In the genomic region with DNA sequence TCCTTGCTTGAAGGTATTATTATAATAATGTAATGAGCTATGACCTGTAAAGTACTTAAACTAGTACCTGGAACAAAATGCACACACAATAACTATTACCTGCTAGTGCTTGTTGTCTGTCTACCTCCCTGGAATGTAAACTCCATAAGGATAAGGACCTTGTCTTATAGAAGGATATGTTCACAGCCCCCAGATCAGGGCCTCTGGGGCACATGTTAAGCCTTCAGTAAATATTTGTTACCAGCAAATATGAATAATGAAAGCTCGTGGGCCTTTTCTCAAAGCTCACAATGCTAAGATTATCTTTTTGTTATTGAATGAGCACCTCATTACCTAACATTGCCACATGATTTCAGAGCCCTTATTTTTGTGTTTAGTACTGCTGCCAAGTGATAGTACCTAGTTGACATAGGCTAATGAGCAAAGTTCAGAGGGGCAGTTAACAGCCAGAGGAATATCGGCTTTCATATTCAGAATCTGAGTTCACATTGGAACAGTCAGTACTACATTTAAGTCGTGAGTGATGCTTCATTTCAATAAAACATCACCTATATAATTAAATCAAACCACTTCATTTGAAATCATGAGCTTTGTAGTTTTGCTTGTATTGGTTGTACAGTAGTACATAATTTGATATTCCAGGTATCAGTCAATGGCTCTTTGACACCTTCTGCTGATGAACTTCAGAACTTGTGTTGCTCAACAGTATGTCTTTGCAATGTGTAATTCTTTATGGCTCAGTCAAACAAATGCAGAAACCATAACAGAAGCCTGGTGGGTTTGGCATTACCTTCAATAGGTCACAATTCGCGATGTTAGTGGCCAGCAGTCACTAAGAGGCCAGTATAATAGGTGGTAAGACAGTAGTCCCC, we compare ENCODE assay signal across 1 cellular context.
TF ChIP-seq lines count a peak whose summit lies in the region.

No MANE protein-coding gene starts in this region.

TF ChIP-seq in HepG2, 621 proteins besides CTCF, POLR2A, EP300 and RAD21 (continued from another document and continues in another):
- TF ChIP-seq NCOR1 (IDR thresholded peaks at IDR 0.05; ENCODE audit: borderline replicate concordance, low read length) (peak; percentile 99), TGIF2 (CRISPR knock-in tag; IDR thresholded peaks at IDR 0.05) (peak; percentile 83), NBN (conservative IDR thresholded peaks at IDR 0.05) (no peak), ZNF562 (CRISPR knock-in tag; IDR thresholded peaks at IDR 0.05; ENCODE audit: borderline replicate concordance) (no peak), FOSL1 (CRISPR knock-in tag; IDR thresholded peaks at IDR 0.05; ENCODE audit: borderline replicate concordance) (peak; percentile 34; the same call in 1 of the 2 replicates), ISL2 (CRISPR knock-in tag; IDR thresholded peaks at IDR 0.05) (peak; percentile 98), ZNF292 (CRISPR knock-in tag; IDR thresholded peaks at IDR 0.05; ENCODE audit: borderline replicate concordance, low read depth) (0 out of 2 replicates have a peak, but pooled peaks have one; percentile 57), XRCC5 (optimal IDR thresholded peaks at IDR 0.05; ENCODE audit: low read length) (no peak), TAF15 (IDR thresholded peaks at IDR 0.05; ENCODE audit: low read depth, low read length, poor library complexity, severe bottlenecking) (no peak), DNMT1 (CRISPR knock-in tag; IDR thresholded peaks at IDR 0.05) (no peak), ZNF430 (CRISPR knock-in tag; IDR thresholded peaks at IDR 0.05) (no peak), ARNT2 (CRISPR knock-in tag; IDR thresholded peaks at IDR 0.05; ENCODE audit: low read depth) (no peak; the same call in 1 of the 2 replicates), TEAD3 (CRISPR knock-in tag; optimal IDR thresholded peaks at IDR 0.05; ENCODE audit: borderline replicate concordance) (peak; percentile 100), MBNL3 (CRISPR knock-in tag; conservative IDR thresholded peaks at IDR 0.05) (no peak), MXD4 (CRISPR knock-in tag; IDR thresholded peaks at IDR 0.05) (no peak), ZNF383 (CRISPR knock-in tag; IDR thresholded peaks at IDR 0.05; ENCODE audit: borderline replicate concordance) (no peak), ZNF446 (CRISPR knock-in tag; IDR thresholded peaks at IDR 0.05) (no peak; the same call in 1 of the 2 replicates), ZNF501 (CRISPR knock-in tag; IDR thresholded peaks at IDR 0.05) (no peak), ZBTB8A (CRISPR knock-in tag; IDR thresholded peaks at IDR 0.05; ENCODE audit: borderline replicate concordance, low read depth) (no peak), ZNF224 (CRISPR knock-in tag; IDR thresholded peaks at IDR 0.05) (no peak), ZNF432 (CRISPR knock-in tag; IDR thresholded peaks at IDR 0.05; ENCODE audit: borderline replicate concordance) (no peak), BRD4 (CRISPR knock-in tag; IDR thresholded peaks at IDR 0.05) (no peak), ZNF777 (CRISPR knock-in tag; IDR thresholded peaks at IDR 0.05) (no peak), TBX3 (IDR thresholded peaks at IDR 0.05; ENCODE audit: borderline replicate concordance) (peak; percentile 97), ZNF12 (CRISPR knock-in tag; IDR thresholded peaks at IDR 0.05) (peak; percentile 31; the same call in 1 of the 2 replicates), MLLT10 (CRISPR knock-in tag; IDR thresholded peaks at IDR 0.05) (no peak), ZNF260 (CRISPR knock-in tag; IDR thresholded peaks at IDR 0.05; ENCODE audit: borderline replicate concordance, low read depth) (no peak), ZNF496 (CRISPR knock-in tag; IDR thresholded peaks at IDR 0.05; ENCODE audit: insufficient replicate concordance) (no peak), HDAC6 (IDR thresholded peaks at IDR 0.05; ENCODE audit: low read depth, low read length) (no peak), ZMYM4 (CRISPR knock-in tag; IDR thresholded peaks at IDR 0.05) (peak; percentile 90), ZNF326 (CRISPR knock-in tag; IDR thresholded peaks at IDR 0.05; ENCODE audit: borderline replicate concordance) (no peak), ZFX (CRISPR knock-in tag; IDR thresholded peaks at IDR 0.05; ENCODE audit: low read depth) (no peak), ZNF775 (CRISPR knock-in tag; IDR thresholded peaks at IDR 0.05; ENCODE audit: borderline replicate concordance) (peak; percentile 81; the same call in 1 of the 2 replicates)
- TF ChIP-seq, protein P1, sequence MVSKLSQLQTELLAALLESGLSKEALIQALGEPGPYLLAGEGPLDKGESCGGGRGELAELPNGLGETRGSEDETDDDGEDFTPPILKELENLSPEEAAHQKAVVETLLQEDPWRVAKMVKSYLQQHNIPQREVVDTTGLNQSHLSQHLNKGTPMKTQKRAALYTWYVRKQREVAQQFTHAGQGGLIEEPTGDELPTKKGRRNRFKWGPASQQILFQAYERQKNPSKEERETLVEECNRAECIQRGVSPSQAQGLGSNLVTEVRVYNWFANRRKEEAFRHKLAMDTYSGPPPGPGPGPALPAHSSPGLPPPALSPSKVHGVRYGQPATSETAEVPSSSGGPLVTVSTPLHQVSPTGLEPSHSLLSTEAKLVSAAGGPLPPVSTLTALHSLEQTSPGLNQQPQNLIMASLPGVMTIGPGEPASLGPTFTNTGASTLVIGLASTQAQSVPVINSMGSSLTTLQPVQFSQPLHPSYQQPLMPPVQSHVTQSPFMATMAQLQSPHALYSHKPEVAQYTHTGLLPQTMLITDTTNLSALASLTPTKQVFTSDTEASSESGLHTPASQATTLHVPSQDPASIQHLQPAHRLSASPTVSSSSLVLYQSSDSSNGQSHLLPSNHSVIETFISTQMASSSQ (IDR thresholded peaks at IDR 0.05; ENCODE audit: low read depth) = peak; percentile 86
- TF ChIP-seq, protein P1 (CRISPR knock-in tag; IDR thresholded peaks at IDR 0.05; ENCODE audit: borderline replicate concordance) = peak; percentile 93
- TF ChIP-seq, protein P2, sequence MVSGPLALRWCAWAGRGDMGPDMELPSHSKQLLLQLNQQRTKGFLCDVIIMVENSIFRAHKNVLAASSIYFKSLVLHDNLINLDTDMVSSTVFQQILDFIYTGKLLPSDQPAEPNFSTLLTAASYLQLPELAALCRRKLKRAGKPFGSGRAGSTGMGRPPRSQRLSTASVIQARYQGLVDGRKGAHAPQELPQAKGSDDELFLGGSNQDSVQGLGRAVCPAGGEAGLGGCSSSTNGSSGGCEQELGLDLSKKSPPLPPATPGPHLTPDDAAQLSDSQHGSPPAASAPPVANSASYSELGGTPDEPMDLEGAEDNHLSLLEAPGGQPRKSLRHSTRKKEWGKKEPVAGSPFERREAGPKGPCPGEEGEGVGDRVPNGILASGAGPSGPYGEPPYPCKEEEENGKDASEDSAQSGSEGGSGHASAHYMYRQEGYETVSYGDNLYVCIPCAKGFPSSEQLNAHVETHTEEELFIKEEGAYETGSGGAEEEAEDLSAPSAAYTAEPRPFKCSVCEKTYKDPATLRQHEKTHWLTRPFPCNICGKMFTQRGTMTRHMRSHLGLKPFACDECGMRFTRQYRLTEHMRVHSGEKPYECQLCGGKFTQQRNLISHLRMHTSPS (CRISPR knock-in tag; IDR thresholded peaks at IDR 0.05; ENCODE audit: low read depth) = no peak; the same call in 1 of the 2 replicates
- TF ChIP-seq, protein P3, sequence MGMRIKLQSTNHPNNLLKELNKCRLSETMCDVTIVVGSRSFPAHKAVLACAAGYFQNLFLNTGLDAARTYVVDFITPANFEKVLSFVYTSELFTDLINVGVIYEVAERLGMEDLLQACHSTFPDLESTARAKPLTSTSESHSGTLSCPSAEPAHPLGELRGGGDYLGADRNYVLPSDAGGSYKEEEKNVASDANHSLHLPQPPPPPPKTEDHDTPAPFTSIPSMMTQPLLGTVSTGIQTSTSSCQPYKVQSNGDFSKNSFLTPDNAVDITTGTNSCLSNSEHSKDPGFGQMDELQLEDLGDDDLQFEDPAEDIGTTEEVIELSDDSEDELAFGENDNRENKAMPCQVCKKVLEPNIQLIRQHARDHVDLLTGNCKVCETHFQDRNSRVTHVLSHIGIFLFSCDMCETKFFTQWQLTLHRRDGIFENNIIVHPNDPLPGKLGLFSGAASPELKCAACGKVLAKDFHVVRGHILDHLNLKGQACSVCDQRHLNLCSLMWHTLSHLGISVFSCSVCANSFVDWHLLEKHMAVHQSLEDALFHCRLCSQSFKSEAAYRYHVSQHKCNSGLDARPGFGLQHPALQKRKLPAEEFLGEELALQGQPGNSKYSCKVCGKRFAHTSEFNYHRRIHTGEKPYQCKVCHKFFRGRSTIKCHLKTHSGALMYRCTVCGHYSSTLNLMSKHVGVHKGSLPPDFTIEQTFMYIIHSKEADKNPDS (CRISPR knock-in tag; IDR thresholded peaks at IDR 0.05) = peak; percentile 97
- TF ChIP-seq, protein P4, sequence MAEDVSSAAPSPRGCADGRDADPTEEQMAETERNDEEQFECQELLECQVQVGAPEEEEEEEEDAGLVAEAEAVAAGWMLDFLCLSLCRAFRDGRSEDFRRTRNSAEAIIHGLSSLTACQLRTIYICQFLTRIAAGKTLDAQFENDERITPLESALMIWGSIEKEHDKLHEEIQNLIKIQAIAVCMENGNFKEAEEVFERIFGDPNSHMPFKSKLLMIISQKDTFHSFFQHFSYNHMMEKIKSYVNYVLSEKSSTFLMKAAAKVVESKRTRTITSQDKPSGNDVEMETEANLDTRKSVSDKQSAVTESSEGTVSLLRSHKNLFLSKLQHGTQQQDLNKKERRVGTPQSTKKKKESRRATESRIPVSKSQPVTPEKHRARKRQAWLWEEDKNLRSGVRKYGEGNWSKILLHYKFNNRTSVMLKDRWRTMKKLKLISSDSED (CRISPR knock-in tag; IDR thresholded peaks at IDR 0.05) = no peak
- TF ChIP-seq, protein P5, sequence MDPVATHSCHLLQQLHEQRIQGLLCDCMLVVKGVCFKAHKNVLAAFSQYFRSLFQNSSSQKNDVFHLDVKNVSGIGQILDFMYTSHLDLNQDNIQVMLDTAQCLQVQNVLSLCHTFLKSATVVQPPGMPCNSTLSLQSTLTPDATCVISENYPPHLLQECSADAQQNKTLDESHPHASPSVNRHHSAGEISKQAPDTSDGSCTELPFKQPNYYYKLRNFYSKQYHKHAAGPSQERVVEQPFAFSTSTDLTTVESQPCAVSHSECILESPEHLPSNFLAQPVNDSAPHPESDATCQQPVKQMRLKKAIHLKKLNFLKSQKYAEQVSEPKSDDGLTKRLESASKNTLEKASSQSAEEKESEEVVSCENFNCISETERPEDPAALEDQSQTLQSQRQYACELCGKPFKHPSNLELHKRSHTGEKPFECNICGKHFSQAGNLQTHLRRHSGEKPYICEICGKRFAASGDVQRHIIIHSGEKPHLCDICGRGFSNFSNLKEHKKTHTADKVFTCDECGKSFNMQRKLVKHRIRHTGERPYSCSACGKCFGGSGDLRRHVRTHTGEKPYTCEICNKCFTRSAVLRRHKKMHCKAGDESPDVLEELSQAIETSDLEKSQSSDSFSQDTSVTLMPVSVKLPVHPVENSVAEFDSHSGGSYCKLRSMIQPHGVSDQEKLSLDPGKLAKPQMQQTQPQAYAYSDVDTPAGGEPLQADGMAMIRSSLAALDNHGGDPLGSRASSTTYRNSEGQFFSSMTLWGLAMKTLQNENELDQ (CRISPR knock-in tag; IDR thresholded peaks at IDR 0.05; ENCODE audit: borderline replicate concordance) = no peak
- TF ChIP-seq, protein P6, sequence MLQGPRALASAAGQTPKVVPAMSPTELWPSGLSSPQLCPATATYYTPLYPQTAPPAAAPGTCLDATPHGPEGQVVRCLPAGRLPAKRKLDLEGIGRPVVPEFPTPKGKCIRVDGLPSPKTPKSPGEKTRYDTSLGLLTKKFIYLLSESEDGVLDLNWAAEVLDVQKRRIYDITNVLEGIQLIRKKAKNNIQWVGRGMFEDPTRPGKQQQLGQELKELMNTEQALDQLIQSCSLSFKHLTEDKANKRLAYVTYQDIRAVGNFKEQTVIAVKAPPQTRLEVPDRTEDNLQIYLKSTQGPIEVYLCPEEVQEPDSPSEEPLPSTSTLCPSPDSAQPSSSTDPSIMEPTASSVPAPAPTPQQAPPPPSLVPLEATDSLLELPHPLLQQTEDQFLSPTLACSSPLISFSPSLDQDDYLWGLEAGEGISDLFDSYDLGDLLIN (CRISPR knock-in tag; IDR thresholded peaks at IDR 0.05; ENCODE audit: borderline replicate concordance) = no peak
- TF ChIP-seq, protein P7, sequence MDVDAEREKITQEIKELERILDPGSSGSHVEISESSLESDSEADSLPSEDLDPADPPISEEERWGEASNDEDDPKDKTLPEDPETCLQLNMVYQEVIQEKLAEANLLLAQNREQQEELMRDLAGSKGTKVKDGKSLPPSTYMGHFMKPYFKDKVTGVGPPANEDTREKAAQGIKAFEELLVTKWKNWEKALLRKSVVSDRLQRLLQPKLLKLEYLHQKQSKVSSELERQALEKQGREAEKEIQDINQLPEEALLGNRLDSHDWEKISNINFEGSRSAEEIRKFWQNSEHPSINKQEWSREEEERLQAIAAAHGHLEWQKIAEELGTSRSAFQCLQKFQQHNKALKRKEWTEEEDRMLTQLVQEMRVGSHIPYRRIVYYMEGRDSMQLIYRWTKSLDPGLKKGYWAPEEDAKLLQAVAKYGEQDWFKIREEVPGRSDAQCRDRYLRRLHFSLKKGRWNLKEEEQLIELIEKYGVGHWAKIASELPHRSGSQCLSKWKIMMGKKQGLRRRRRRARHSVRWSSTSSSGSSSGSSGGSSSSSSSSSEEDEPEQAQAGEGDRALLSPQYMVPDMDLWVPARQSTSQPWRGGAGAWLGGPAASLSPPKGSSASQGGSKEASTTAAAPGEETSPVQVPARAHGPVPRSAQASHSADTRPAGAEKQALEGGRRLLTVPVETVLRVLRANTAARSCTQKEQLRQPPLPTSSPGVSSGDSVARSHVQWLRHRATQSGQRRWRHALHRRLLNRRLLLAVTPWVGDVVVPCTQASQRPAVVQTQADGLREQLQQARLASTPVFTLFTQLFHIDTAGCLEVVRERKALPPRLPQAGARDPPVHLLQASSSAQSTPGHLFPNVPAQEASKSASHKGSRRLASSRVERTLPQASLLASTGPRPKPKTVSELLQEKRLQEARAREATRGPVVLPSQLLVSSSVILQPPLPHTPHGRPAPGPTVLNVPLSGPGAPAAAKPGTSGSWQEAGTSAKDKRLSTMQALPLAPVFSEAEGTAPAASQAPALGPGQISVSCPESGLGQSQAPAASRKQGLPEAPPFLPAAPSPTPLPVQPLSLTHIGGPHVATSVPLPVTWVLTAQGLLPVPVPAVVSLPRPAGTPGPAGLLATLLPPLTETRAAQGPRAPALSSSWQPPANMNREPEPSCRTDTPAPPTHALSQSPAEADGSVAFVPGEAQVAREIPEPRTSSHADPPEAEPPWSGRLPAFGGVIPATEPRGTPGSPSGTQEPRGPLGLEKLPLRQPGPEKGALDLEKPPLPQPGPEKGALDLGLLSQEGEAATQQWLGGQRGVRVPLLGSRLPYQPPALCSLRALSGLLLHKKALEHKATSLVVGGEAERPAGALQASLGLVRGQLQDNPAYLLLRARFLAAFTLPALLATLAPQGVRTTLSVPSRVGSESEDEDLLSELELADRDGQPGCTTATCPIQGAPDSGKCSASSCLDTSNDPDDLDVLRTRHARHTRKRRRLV (CRISPR knock-in tag; IDR thresholded peaks at IDR 0.05) = 0 out of 2 replicates have a peak, but pooled peaks have one; percentile 76
